In genomic region chr1:226121587-226122400, GRCh38 we compare ENCODE assay signal across 8 cellular contexts. TPM values are rescaled to one million over a fixed set of nuclear protein-coding genes. Genes with fewer than 3 reads are reported as not detected.
DNase-seq lines count a peak whose midpoint lies in the region; ATAC-seq and TF ChIP-seq lines count a peak whose summit lies in the region.

No MANE protein-coding gene starts in this region.

- H3K36me3 Mint-ChIP-seq in CD4-positive, alpha-beta memory T cell = peaks cover 0 to 4% of the 10 kb centered on the region in 2 donors
- no peaks in the 10 kb centered on the region for H3K36me3 Mint-ChIP-seq in naive thymus-derived CD4-positive, alpha-beta T cell

- H3K27ac ChIP-seq in CD4-positive, alpha-beta memory T cell (ENCODE audit: low read depth, low read length) = peak overlapping the region; percentile 68
- peak overlapping the region; percentile 75 for H3K27ac ChIP-seq in naive thymus-derived CD4-positive, alpha-beta T cell (ENCODE audit: low read depth, low read length)

- no peaks in the 10 kb centered on the region for H3K27me3 Mint-ChIP-seq in CD4-positive, alpha-beta memory T cell
- peaks cover 0 to 10% (median 0%) of the 10 kb centered on the region in 5 donors for H3K27me3 Mint-ChIP-seq in naive thymus-derived CD4-positive, alpha-beta T cell

- no peaks in the 10 kb centered on the region for H3K9me3 ChIP-seq in CD4-positive, alpha-beta memory T cell (ENCODE audit: control insufficient read depth in 1 of 2, low read length in 2 of 2)
- H3K9me3 ChIP-seq in naive thymus-derived CD4-positive, alpha-beta T cell (ENCODE audit: control insufficient read depth in 2 of 3, low read length in 3 of 3) = no peaks in the 10 kb centered on the region

- no peak for TF ChIP-seq POLR2A in erythroblast (IDR thresholded peaks at IDR 0.05; ENCODE audit: low read length)

- no peaks in the 10 kb centered on the region for H3K9me3 Mint-ChIP-seq in CD4-positive, alpha-beta memory T cell
- H3K9me3 Mint-ChIP-seq in naive thymus-derived CD4-positive, alpha-beta T cell = peaks cover 0 to 2% (median 0%) of the 10 kb centered on the region in 11 donors

- peak overlapping the region in 1 of 2 donors; percentile 58 for H3K4me3 ChIP-seq in CD4-positive, alpha-beta memory T cell (ENCODE audit: low read length in 2 of 2)
- H3K4me3 ChIP-seq in naive thymus-derived CD4-positive, alpha-beta T cell (ENCODE audit: low read length) = peak overlapping the region; percentile 28

- H3K4me1 ChIP-seq in CD4-positive, alpha-beta memory T cell (ENCODE audit: insufficient read depth, low read length) = peaks cover 29% of the 10 kb centered on the region
- peaks cover 9 to 12% of the 10 kb centered on the region in 2 donors for H3K4me1 ChIP-seq in naive thymus-derived CD4-positive, alpha-beta T cell (ENCODE audit: control insufficient read depth in 2 of 2, insufficient read depth in 2 of 2, low read length in 2 of 2)

- ATAC-seq in GM19328 (IDR thresholded peaks at IDR 0.05; ENCODE audit: unreplicated experiment) (peak; percentile 56), HG03457 (IDR thresholded peaks at IDR 0.05; ENCODE audit: unreplicated experiment) (peak; percentile 48)
- peak; percentile 82 for ATAC-seq in naive thymus-derived CD4-positive, alpha-beta T cell
- ATAC-seq in stimulated activated naive CD8-positive, alpha-beta T cell treated with anti-CD3 and anti-CD28 coated beads, Interleukin-15, Interleukin-2, amounts not matched to agents 100 U/mL and 50 U/mL, for 24 hours = peak; percentile 81

- DNase-seq in CD4-positive, alpha-beta memory T cell = peak; percentile 75 to 85 (median 80)
- DNase-seq in NCI-H82 treated with DMSO at 0.1 percent for 48 hours (lab: John Stamatoyannopoulos, UW; ENCODE audit: unreplicated experiment) (peak; percentile 53), erythroblast (lab: John Stamatoyannopoulos, UW) (peak; percentile 78 to 87)
- peak; percentile 22 for DNase-seq in activated CD8-positive, alpha-beta memory T cell treated with anti-CD3 and anti-CD28 coated beads, Interleukin-2, amount 50 U/mL, for 1 hour (ENCODE audit: extremely low read depth)
- peak; percentile 65 to 87 (median 77) for DNase-seq in naive thymus-derived CD4-positive, alpha-beta T cell
- peak; percentile 84 for DNase-seq in stimulated activated naive CD8-positive, alpha-beta T cell treated with anti-CD3 and anti-CD28 coated beads, Interleukin-15, Interleukin-2, amounts not matched to agents 100 U/mL and 50 U/mL, for 24 hours

- POLR2A ChIA-PET in CD4-positive, alpha-beta memory T cell (lab: Charles Lee; ENCODE audit: partially characterized antibody) = interaction anchor here (1.0 to 8.2 kb wide), 10 partner anchors 11 to 211 kb away, joined by 3 to 63 read pairs (median 8); partner anchors contain the start of genes H3-3A, LIN9 and SDE2
- POLR2A ChIA-PET in naive thymus-derived CD4-positive, alpha-beta T cell (lab: Charles Lee) = interaction anchor here (0.9 to 4.7 kb wide), 7 partner anchors 12 to 122 kb away, joined by 3 to 27 read pairs (median 12); partner anchors contain the start of genes H3-3A and SDE2

- intact Hi-C loops in CD4-positive, alpha-beta memory T cell (cut with micrococcal nuclease) = loop anchor here (1.0 to 5.0 kb wide), 5 partner anchors 12 to 649 kb away; partner anchors contain the start of gene SDE2
- intact Hi-C loops in naive thymus-derived CD4-positive, alpha-beta T cell (cut with micrococcal nuclease) = loop anchor here (1.0 to 10.0 kb wide), 15 partner anchors 11 to 819 kb away; partner anchors contain the start of genes SDE2 (in 2 of the 2), ACBD3 (in 1 of the 2), COQ8A (in 1 of the 2) and LBR (in 1 of the 2)

- H3K27ac Mint-ChIP-seq in CD4-positive, alpha-beta memory T cell = peak overlapping the region in 5 of 7 donors; percentile 48 to 93 (median 74)
- H3K27ac Mint-ChIP-seq in naive thymus-derived CD4-positive, alpha-beta T cell = peak overlapping the region in 4 of 9 donors; percentile 51 to 95 (median 77)

- H3K27me3 ChIP-seq in CD4-positive, alpha-beta memory T cell (ENCODE audit: insufficient read depth, low read length) = no peaks in the 10 kb centered on the region
- H3K27me3 ChIP-seq in naive thymus-derived CD4-positive, alpha-beta T cell (ENCODE audit: control insufficient read depth in 2 of 2, insufficient read depth in 2 of 2, low read length in 2 of 2) = no peaks in the 10 kb centered on the region

- H3K4me1 Mint-ChIP-seq in CD4-positive, alpha-beta memory T cell = peaks cover 18 to 35% (median 27%) of the 10 kb centered on the region in 4 donors
- H3K4me1 Mint-ChIP-seq in naive thymus-derived CD4-positive, alpha-beta T cell = peaks cover 15 to 40% (median 27%) of the 10 kb centered on the region in 7 donors

- CTCF ChIA-PET in CD4-positive, alpha-beta memory T cell (lab: Charles Lee; ENCODE audit: partially characterized antibody) = interaction anchor here (1.0 to 7.0 kb wide), 11 partner anchors 11 to 649 kb away, joined by 3 to 207 read pairs (median 5); partner anchors contain the start of gene SDE2
- CTCF ChIA-PET in naive thymus-derived CD4-positive, alpha-beta T cell (lab: Charles Lee) = interaction anchor here (0.9 to 4.9 kb wide), 4 partner anchors 56 to 78 kb away, joined by 3 to 89 read pairs (median 26); no protein-coding TSS in a partner anchor

- H3K36me3 ChIP-seq in CD4-positive, alpha-beta memory T cell (ENCODE audit: insufficient read depth, low read length) = no peaks in the 10 kb centered on the region
- no peaks in the 10 kb centered on the region for H3K36me3 ChIP-seq in naive thymus-derived CD4-positive, alpha-beta T cell (ENCODE audit: control insufficient read depth in 2 of 3, insufficient read depth in 3 of 3, low read length in 3 of 3)

- peak overlapping the region in 7 of 8 donors; percentile 48 to 89 (median 69) for H3K4me3 Mint-ChIP-seq in CD4-positive, alpha-beta memory T cell
- peak overlapping the region; percentile 68 to 94 (median 82) for H3K4me3 Mint-ChIP-seq in naive thymus-derived CD4-positive, alpha-beta T cell

RNA-seq across cellular contexts. Expression of gene H3-3A, which starts 59.3 kb away (rescaled TPM):
- total RNA-seq in CD4-positive, alpha-beta memory T cell = 100 to 1,000 TPM; 391 to 397 TPM
- 100 to 1,000 TPM; 639 to 695 TPM for polyA plus RNA-seq in CD4-positive, alpha-beta memory T cell
- total RNA-seq in naive thymus-derived CD4-positive, alpha-beta T cell = 100 to 1,000 TPM; 388 to 561 (median 412) TPM
- 100 to 1,000 TPM; 677 to 832 TPM for polyA plus RNA-seq in naive thymus-derived CD4-positive, alpha-beta T cell

Comparison
In these comparisons a context has a peak if more than half of its experiments do, and no peak if none do; other contexts are left out.
1. DNase-seq: peak in every context shown above with its lines; median percentile 84 in stimulated activated naive CD8-positive, alpha-beta T cell treated with anti-CD3 and anti-CD28 coated beads, Interleukin-15, Interleukin-2, amounts not matched to agents 100 U/mL and 50 U/mL, for 24 hours; 82 in erythroblast; 80 in CD4-positive, alpha-beta memory T cell; 77 in naive thymus-derived CD4-positive, alpha-beta T cell; 53 in NCI-H82 treated with DMSO at 0.1 percent for 48 hours; 22 in activated CD8-positive, alpha-beta memory T cell treated with anti-CD3 and anti-CD28 coated beads, Interleukin-2, amount 50 U/mL, for 1 hour.